ENCODE assay signal across 13 cellular contexts in genomic region chr3:119235151-119235550, GRCh38. TPM values are rescaled to one million over a fixed set of nuclear protein-coding genes. Genes with fewer than 3 reads are reported as not detected.
DNase-seq lines count a peak whose midpoint lies in the region; ATAC-seq and TF ChIP-seq lines count a peak whose summit lies in the region.
"Had no signal": no experiment of that assay in that cellular context is flagged by ENCODE, and none has a peak within 500 bp of the region (broad histone marks: within the 10 kb centered on the region; RNA-seq: fewer than 3 reads in every experiment).

No MANE protein-coding gene starts in this region.

- dilution Hi-C loops in mammary epithelial cell (cut with HindIII; ENCODE audit: low sequenced_read_pairs) = no loop called here

- H3K27me3 ChIP-seq in mammary epithelial cell (ENCODE audit: insufficient read depth, low read length) = no peaks in the 10 kb centered on the region
- H3K27me3 ChIP-seq: suprapubic skin had no signal

- ATAC-seq in omental fat pad (ENCODE audit: low FRiP score) = peak; percentile 63
- ATAC-seq: psoas muscle had no signal

- peaks cover 63% of the 10 kb centered on the region for H3K79me2 ChIP-seq in mammary epithelial cell (ENCODE audit: insufficient read depth, low read length)

- H3K36me3 ChIP-seq in mammary epithelial cell (ENCODE audit: insufficient read depth, low read length) = peaks cover 15% of the 10 kb centered on the region

- POLR2A ChIA-PET in GM10248 (lab: Yijun Ruan, JAX) = no interaction called here

- TF ChIP-seq CTCF in mammary epithelial cell (conservative IDR thresholded peaks at IDR 0.05 in 1 of 2, IDR thresholded peaks at IDR 0.05 in 1 of 2; ENCODE audit: extremely low read depth in 1 of 2, insufficient read depth in 1 of 2, low read depth in 1 of 2, low read length in 2 of 2) (no peak), omental fat pad (IDR thresholded peaks at IDR 0.05) (no peak), GM10248 (IDR thresholded peaks at IDR 0.05; ENCODE audit: control extremely low read depth, extremely low read depth, low read depth, missing control alignments) (no peak)

- CTCF ChIA-PET in mammary epithelial cell (lab: Charles Lee; ENCODE audit: low non-redundant PET) = interaction anchor here (0.7 kb wide), 1 partner anchor 55 kb away, joined by 4 read pairs; no protein-coding TSS in a partner anchor
- CTCF ChIA-PET in GM10248 (lab: Yijun Ruan, JAX) = interaction anchor here (1.2 kb wide), 1 partner anchor 351 kb away, joined by 3 read pairs; no protein-coding TSS in a partner anchor

- H3K9me3 ChIP-seq in mammary epithelial cell (replicated peaks; ENCODE audit: insufficient read depth, low read length) = no peaks in the 10 kb centered on the region
- H3K9me3 ChIP-seq: psoas muscle, suprapubic skin had no signal

- H3K4me1 ChIP-seq in mammary epithelial cell (ENCODE audit: insufficient read depth, low read length) = peaks cover 17% of the 10 kb centered on the region

- H2AFZ ChIP-seq in mammary epithelial cell (ENCODE audit: low read depth, low read length) = peak overlapping the region; percentile 5

- H3K9ac ChIP-seq in mammary epithelial cell (ENCODE audit: insufficient read depth, low read length) = no peak overlapping the region

- H3K4me2 ChIP-seq in mammary epithelial cell (ENCODE audit: insufficient read depth, low read depth, low read length) = peak overlapping the region; percentile 57

- intact Hi-C loops in mammary epithelial cell (cut with micrococcal nuclease) = loop anchor here (2.0 to 5.0 kb wide), 2 partner anchors 54 to 1112 kb away; partner anchors contain the start of gene LRRC58

- DNase-seq in Daoy (ENCODE audit: low read depth) (peak; percentile 25), LHCN-M2 (ENCODE audit: low read depth) (peak; percentile 74), mammary epithelial cell (peak; percentile 64), omental fat pad (ENCODE audit: low spot score) (no peak), NCI-H187 (lab: John Stamatoyannopoulos, UW) (no peak), NK-92 (lab: John Stamatoyannopoulos, UW; ENCODE audit: unreplicated experiment) (no peak), GM10248 (ENCODE audit: extremely low spot score) (no peak)
- DNase-seq: H7; NCI-H524 treated with DMSO at 0.1 percent for 48 hours; psoas muscle; stimulated activated CD4-positive, alpha-beta T cell treated with anti-CD3 and anti-CD28 coated beads, Interleukin-4, amount 100 ng/mL, for 4 hours had no signal

- H4K20me1 ChIP-seq in mammary epithelial cell (ENCODE audit: insufficient read depth, low read length) = no peaks in the 10 kb centered on the region

- H3K4me3 ChIP-seq in mammary epithelial cell (replicated peaks in 1 of 3; ENCODE audit: insufficient read depth in 1 of 3, low read depth in 2 of 3, low read length in 3 of 3) = no peak overlapping the region
- H3K4me3 ChIP-seq: lung, psoas muscle, suprapubic skin had no signal

- peak overlapping the region; percentile 82 for H3K27ac ChIP-seq in mammary epithelial cell (ENCODE audit: insufficient read depth, low read depth, low read length)
- H3K27ac ChIP-seq: psoas muscle, suprapubic skin had no signal

- whole genome bisulfite sequencing in mammary epithelial cell (ENCODE audit: low coverage, missing lambda C conversion rate) = 0% methylated on average over 1 of the region's 1 CpG

- BruUV-seq in mammary epithelial cell (replicated peaks; lab: Mats Ljungman, UMichigan) = no TSS peak

- in situ Hi-C loops in mammary epithelial cell (cut with MboI; ENCODE audit: low sequenced_read_pairs in 2 of 2) = loop anchor here (10.0 to 25.0 kb wide), 2 partner anchors 90 to 348 kb away; partner anchors contain the start of gene TEX55 (in 2 of the 2)

RNA-seq across cellular contexts. Expression of gene B4GALT4, which starts 5.5 kb away (rescaled TPM):
- 15.0 and 15.9 TPM in 2 replicates for total RNA-seq in Daoy (2014; rRNA removed; shearing (Covaris generic))
- total RNA-seq in LHCN-M2 (2014; rRNA removed) (22.7 and 25.3 TPM in 2 replicates), mammary epithelial cell (10 to 100 TPM; 18.3 to 34.8 TPM), omental fat pad (10 to 100 TPM; 18.8 to 33.4 (median 25.9) TPM)
- 25.6 TPM for polyA plus RNA-seq in LHCN-M2 (2012)
- 18.9 TPM for polyA plus RNA-seq in mammary epithelial cell
- 18.0 TPM for polyA minus RNA-seq in mammary epithelial cell

RNA-seq across cellular contexts. Expression of gene ARHGAP31, which starts 59.0 kb away (rescaled TPM):
- 14.3 and 14.6 TPM in 2 replicates for total RNA-seq in Daoy (2014; rRNA removed; shearing (Covaris generic))
- total RNA-seq in LHCN-M2 (2014; rRNA removed) (7.7 and 8.3 TPM in 2 replicates), mammary epithelial cell (10 to 100 TPM in 1 of 2 donors, 1 to 10 TPM in 1; 8.7 to 11.5 TPM), omental fat pad (10 to 100 TPM; 14.4 to 61.2 (median 36.6) TPM)
- polyA plus RNA-seq in LHCN-M2 (2012) = 10.2 TPM
- polyA plus RNA-seq in mammary epithelial cell = 3.1 TPM
- 15.5 TPM for polyA minus RNA-seq in mammary epithelial cell

Comparison
In these comparisons a context has a peak if more than half of its experiments do, and no peak if none do; other contexts are left out.
1. DNase-seq: peak in Daoy (single experiment), LHCN-M2 (single experiment) and mammary epithelial cell (single experiment); none in omental fat pad (single experiment), NCI-H187 (0 of 2), NK-92 (single experiment) and GM10248 (single experiment).